ENCODE assay signal across 16 cellular contexts in genomic region chr4:98845960-98846359, GRCh38.
DNase-seq lines count a peak whose midpoint lies in the region; ATAC-seq and TF ChIP-seq lines count a peak whose summit lies in the region.
"Had no signal": no experiment of that assay in that cellular context is flagged by ENCODE, and none has a peak within 500 bp of the region (broad histone marks: within the 10 kb centered on the region; RNA-seq: fewer than 3 reads in every experiment).

No MANE protein-coding gene starts in this region.

- peak; percentile 17 for DNase-seq in Caki2 (ENCODE audit: low read depth)
- peak; percentile 3 for DNase-seq in OCI-LY7 (ENCODE audit: low spot score)
- DNase-seq in endodermal cell, result no peak
- DNase-seq in neuronal stem cell (ENCODE audit: low spot score), result peak; percentile 9
- DNase-seq in NCI-H146 treated with DMSO at 0.1 percent for 48 hours (lab: John Stamatoyannopoulos, UW; ENCODE audit: unreplicated experiment), result no peak
- DNase-seq in NCI-H526 (lab: John Stamatoyannopoulos, UW), result no peak
- DNase-seq: 8988T; Calu3; CD4-positive, alpha-beta memory T cell; DMS79 treated with DMSO at 0.1 percent for 48 hours; GF-D8; GM23248 had no signal

- no peak for ATAC-seq in HG02884 (IDR thresholded peaks at IDR 0.05; ENCODE audit: unreplicated experiment)

- no peak overlapping the region for H4K91ac ChIP-seq in neuronal stem cell (ENCODE audit: low read depth, low read length, poor library complexity)

- no peaks in the 10 kb centered on the region for H3K79me2 ChIP-seq in OCI-LY7 (ENCODE audit: insufficient read depth, low read depth, low read length)

- no peaks in the 10 kb centered on the region for H3K36me3 ChIP-seq in OCI-LY7 (ENCODE audit: insufficient read depth, low read length)
- H3K36me3 ChIP-seq in endodermal cell (ENCODE audit: control insufficient read depth, insufficient read depth, low read length), result no peaks in the 10 kb centered on the region
- H3K36me3 ChIP-seq in neuronal stem cell (replicated peaks in 1 of 2; ENCODE audit: control insufficient read depth in 2 of 2, insufficient read depth in 2 of 2, low read length in 2 of 2), result no peaks in the 10 kb centered on the region
- H3K36me3 ChIP-seq: BLaER1, HAP-1 had no signal

- no peaks in the 10 kb centered on the region for H3K4me1 Mint-ChIP-seq in endodermal cell
- H3K4me1 Mint-ChIP-seq: CD14-positive monocyte had no signal

- no peak overlapping the region for H2BK15ac ChIP-seq in neuronal stem cell (ENCODE audit: low read length)

- H3K36me3 Mint-ChIP-seq in endodermal cell (ENCODE audit: low read depth), result no peaks in the 10 kb centered on the region
- H3K36me3 Mint-ChIP-seq: CD14-positive monocyte; CD4-positive, alpha-beta memory T cell had no signal

- no peaks in the 10 kb centered on the region for H3K27me3 ChIP-seq in endodermal cell (ENCODE audit: control insufficient read depth, insufficient read depth, low read length, poor library complexity, severe bottlenecking)
- no peaks in the 10 kb centered on the region for H3K27me3 ChIP-seq in neuronal stem cell (ENCODE audit: control insufficient read depth in 3 of 3, insufficient read depth in 3 of 3, low read depth in 1 of 3, low read length in 3 of 3)
- H3K27me3 ChIP-seq: BLaER1 had no signal

- no peak overlapping the region for H2BK5ac ChIP-seq in neuronal stem cell (ENCODE audit: low read length)

- no peak overlapping the region for H2AK5ac ChIP-seq in neuronal stem cell (ENCODE audit: low read depth, low read length)

- H2BK12ac ChIP-seq in neuronal stem cell (ENCODE audit: low read length), result no peak overlapping the region

- H3K4me2 ChIP-seq in OCI-LY7 (ENCODE audit: low read length) (no peak overlapping the region), neuronal stem cell (ENCODE audit: insufficient read depth, low read length, poor library complexity, severe bottlenecking) (no peak overlapping the region)
- H3K4me2 ChIP-seq: BLaER1 had no signal

- H3K27ac Mint-ChIP-seq in endodermal cell, result no peak overlapping the region
- H3K27ac Mint-ChIP-seq: CD14-positive monocyte; CD4-positive, alpha-beta memory T cell had no signal

- no peak overlapping the region for H3K4me3 Mint-ChIP-seq in endodermal cell
- H3K4me3 Mint-ChIP-seq: CD14-positive monocyte; CD4-positive, alpha-beta memory T cell had no signal

- no peak overlapping the region for H3K27ac ChIP-seq in OCI-LY7 (ENCODE audit: low read depth, low read length, poor library complexity, severe bottlenecking)
- H3K27ac ChIP-seq in endodermal cell (ENCODE audit: low read depth, low read length), result no peak overlapping the region
- no peak overlapping the region for H3K27ac ChIP-seq in neuronal stem cell (replicated peaks; ENCODE audit: low read length)
- H3K27ac ChIP-seq: BLaER1, GM23248 had no signal

- no peaks in the 10 kb centered on the region for H3K79me1 ChIP-seq in neuronal stem cell (ENCODE audit: low read depth, low read length)

- intact Hi-C loops in OCI-LY7 (cut with micrococcal nuclease; ENCODE audit: unreplicated experiment), result no loop called here

- POLR2A ChIA-PET in OCI-LY7 (lab: Charles Lee), result no interaction called here

- no peak overlapping the region for H3K23ac ChIP-seq in neuronal stem cell (ENCODE audit: low read depth, low read length, poor library complexity)

- H2BK120ac ChIP-seq in neuronal stem cell (ENCODE audit: low read depth, low read length), result no peak overlapping the region

- no peak overlapping the region for H4K8ac ChIP-seq in neuronal stem cell (ENCODE audit: low read depth, low read length)

- H3K9ac ChIP-seq in endodermal cell (ENCODE audit: extremely low read depth, low read length, poor library complexity, severe bottlenecking) (no peak overlapping the region), neuronal stem cell (ENCODE audit: low read depth, low read length, poor library complexity) (no peak overlapping the region)
- H3K9ac ChIP-seq: BLaER1, GM23248 had no signal

- no TSS peak for BruUV-seq in OCI-LY7 (replicated peaks; lab: Mats Ljungman, UMichigan)

- H3K4me3 ChIP-seq in OCI-LY7 (ENCODE audit: low read depth, low read length, poor library complexity, severe bottlenecking) (no peak overlapping the region), endodermal cell (ENCODE audit: low read length) (peak overlapping the region; percentile 17), neuronal stem cell (ENCODE audit: low read length in 2 of 2) (no peak overlapping the region)
- H3K4me3 ChIP-seq: BLaER1, GM23248, HAP-1 had no signal

- H3K4me1 ChIP-seq in OCI-LY7 (ENCODE audit: insufficient read depth, low read length, poor library complexity, severe bottlenecking) (no peaks in the 10 kb centered on the region), endodermal cell (ENCODE audit: control insufficient read depth, insufficient read depth, low read length) (no peaks in the 10 kb centered on the region), neuronal stem cell (ENCODE audit: control insufficient read depth in 2 of 2, insufficient read depth in 1 of 2, low read depth in 1 of 2, low read length in 2 of 2) (no peaks in the 10 kb centered on the region)
- H3K4me1 ChIP-seq: BLaER1, HAP-1 had no signal

- no peak overlapping the region for H3K4ac ChIP-seq in neuronal stem cell (ENCODE audit: low read length)

- peaks cover 62% of the 10 kb centered on the region for H3K9me3 Mint-ChIP-seq in endodermal cell

- H3K18ac ChIP-seq in neuronal stem cell (ENCODE audit: low read length), result no peak overlapping the region

- H2AFZ ChIP-seq in OCI-LY7 (ENCODE audit: low read length) (no peak overlapping the region), neuronal stem cell (ENCODE audit: low read length) (no peak overlapping the region)
- H2AFZ ChIP-seq: GM23248 had no signal

- no peak overlapping the region for H3K14ac ChIP-seq in neuronal stem cell (ENCODE audit: low read length)

- CTCF ChIA-PET in OCI-LY7 (lab: Charles Lee; ENCODE audit: unreplicated experiment), result no interaction called here

- H3K9me3 ChIP-seq in OCI-LY7 (ENCODE audit: low read length) (peaks cover 21% of the 10 kb centered on the region; the same call in 1 of the 2 replicates), endodermal cell (ENCODE audit: control insufficient read depth, low read length) (peaks cover 58% of the 10 kb centered on the region), neuronal stem cell (replicated peaks in 1 of 2; ENCODE audit: control insufficient read depth in 2 of 2, insufficient read depth in 1 of 2, low read depth in 1 of 2, low read length in 2 of 2) (no peaks in the 10 kb centered on the region)
- H3K9me3 ChIP-seq: HAP-1 had no signal

- no peak for TF ChIP-seq CTCF in OCI-LY7 (conservative IDR thresholded peaks at IDR 0.05; ENCODE audit: low read length)
- TF ChIP-seq CTCF in endodermal cell (conservative IDR thresholded peaks at IDR 0.05), result no peak

- in situ Hi-C loops in Caki2 (cut with HindIII; ENCODE audit: low pct_unique_long_range_greater_than_20kb, low sequenced_read_pairs), result no loop called here

- no peaks in the 10 kb centered on the region for H3K27me3 Mint-ChIP-seq in endodermal cell (ENCODE audit: insufficient read depth)

- H4K20me1 ChIP-seq in OCI-LY7 (ENCODE audit: insufficient read depth, low read length), result no peaks in the 10 kb centered on the region
- H4K20me1 ChIP-seq: BLaER1 had no signal

- H3K9me2 ChIP-seq in OCI-LY7 (ENCODE audit: insufficient read depth, low read length), result no peaks in the 10 kb centered on the region

Comparison
In these comparisons a context has a peak if more than half of its experiments do, and no peak if none do; other contexts are left out.
1. DNase-seq: peak in Caki2 (single experiment), OCI-LY7 (single experiment) and neuronal stem cell (single experiment); none in endodermal cell (single experiment), NCI-H146 treated with DMSO at 0.1 percent for 48 hours (single experiment) and NCI-H526 (0 of 2).